Comparison of ENCODE assay signal across 10 cellular contexts in genomic region chr6:108597601-108598315, GRCh38.
DNase-seq lines count a peak whose midpoint lies in the region; ATAC-seq, FAIRE-seq and TF ChIP-seq lines count a peak whose summit lies in the region.
"Had no signal": no experiment of that assay in that cellular context is flagged by ENCODE, and none has a peak within 500 bp of the region (broad histone marks: within the 10 kb centered on the region; RNA-seq: fewer than 3 reads in every experiment).

No MANE protein-coding gene starts in this region.

- no peak overlapping the region for H3K4me3 ChIP-seq in neutrophil (ENCODE audit: low read depth in 1 of 2, low read length in 1 of 2)

- peak overlapping the region; percentile 68 for H3K27ac ChIP-seq in neutrophil

- H3K27ac Mint-ChIP-seq in dendritic cell treated with granulocyte-macrophage colony-stimulating factor and Interleukin-4, amounts not matched to agents 40 ng/mL and 50 ng/mL, for 4 days: peak overlapping the region; percentile 79

- DNase-seq in EH (ENCODE audit: low read depth): peak; percentile 39
- DNase-seq in COR-L47 (lab: John Stamatoyannopoulos, UW): no peak
- DNase-seq in urothelium cell line (ENCODE audit: low spot score): no peak
- DNase-seq in NCI-H1105 treated with DMSO at 0.1 percent for 48 hours (lab: John Stamatoyannopoulos, UW): no peak
- DNase-seq: posterior cingulate gyrus had no signal

- H3K36me3 ChIP-seq in neutrophil: no peaks in the 10 kb centered on the region

- no peaks in the 10 kb centered on the region for H3K9me3 Mint-ChIP-seq in dendritic cell treated with granulocyte-macrophage colony-stimulating factor and Interleukin-4, amounts not matched to agents 40 ng/mL and 50 ng/mL, for 4 days
- H3K9me3 Mint-ChIP-seq: CD14-positive monocyte had no signal

- peaks cover 47% of the 10 kb centered on the region for H3K4me1 Mint-ChIP-seq in dendritic cell treated with granulocyte-macrophage colony-stimulating factor and Interleukin-4, amounts not matched to agents 40 ng/mL and 50 ng/mL, for 4 days (ENCODE audit: low read depth)

- ATAC-seq in HG03432 (IDR thresholded peaks at IDR 0.05; ENCODE audit: unreplicated experiment) (peak; percentile 54), GM18511 (IDR thresholded peaks at IDR 0.05; ENCODE audit: unreplicated experiment) (no peak)

- no peak for TF ChIP-seq CTCF in neutrophil (IDR thresholded peaks at IDR 0.05)

- H3K27me3 Mint-ChIP-seq in dendritic cell treated with granulocyte-macrophage colony-stimulating factor and Interleukin-4, amounts not matched to agents 40 ng/mL and 50 ng/mL, for 4 days: no peaks in the 10 kb centered on the region

- no peaks in the 10 kb centered on the region for H3K27me3 ChIP-seq in neutrophil

- no peaks in the 10 kb centered on the region for H3K9me3 ChIP-seq in neutrophil

- H3K36me3 Mint-ChIP-seq in dendritic cell treated with granulocyte-macrophage colony-stimulating factor and Interleukin-4, amounts not matched to agents 40 ng/mL and 50 ng/mL, for 4 days (ENCODE audit: low read depth): no peaks in the 10 kb centered on the region

- H3K4me3 Mint-ChIP-seq in dendritic cell treated with granulocyte-macrophage colony-stimulating factor and Interleukin-4, amounts not matched to agents 40 ng/mL and 50 ng/mL, for 4 days: no peak overlapping the region
- H3K4me3 Mint-ChIP-seq: CD14-positive monocyte had no signal

- FAIRE-seq in urothelium cell line (lab: Jason Lieb, UNC): no peak

- H3K4me1 ChIP-seq in neutrophil (ENCODE audit: control insufficient read depth in 1 of 2, insufficient read depth in 1 of 2, low read depth in 1 of 2, low read length in 1 of 2): peaks cover 36 to 55% of the 10 kb centered on the region in 2 experiments

- intact Hi-C loops in dendritic cell treated with granulocyte-macrophage colony-stimulating factor and Interleukin-4, amounts not matched to agents 40 ng/mL and 50 ng/mL, for 4 days (cut with micrococcal nuclease): loop anchor here (5.0 kb wide), 1 partner anchor 35 kb away; no protein-coding TSS in a partner anchor
